In the genomic region with DNA sequence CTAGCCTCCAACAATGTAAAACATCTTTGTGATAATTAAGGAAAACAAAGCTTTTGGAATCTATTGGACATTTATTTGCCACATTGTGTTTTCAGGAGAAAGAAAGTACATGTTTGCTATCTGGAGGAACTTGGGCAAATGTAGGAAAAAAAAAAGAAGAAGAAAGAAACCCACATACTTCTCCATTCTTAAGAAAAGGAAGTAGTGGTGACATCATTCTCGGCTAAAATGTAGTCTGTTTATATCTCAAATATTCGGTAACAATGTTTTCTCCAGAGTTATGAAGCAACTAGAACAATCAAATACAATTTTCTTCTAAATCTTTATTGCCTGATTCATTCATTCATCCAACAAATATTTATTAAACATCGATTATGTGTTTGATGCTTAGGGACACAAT, we compare ENCODE assay signal across 11 cellular contexts. TPM values are rescaled to one million over a fixed set of nuclear protein-coding genes. Genes with fewer than 3 reads are reported as not detected.
DNase-seq lines count a peak whose midpoint lies in the region; ATAC-seq and TF ChIP-seq lines count a peak whose summit lies in the region.
"Had no signal": no experiment of that assay in that cellular context is flagged by ENCODE, and none has a peak within 500 bp of the region (broad histone marks: within the 10 kb centered on the region; RNA-seq: fewer than 3 reads in every experiment).

No MANE protein-coding gene starts in this region.

- no peaks in the 10 kb centered on the region for H3K27me3 ChIP-seq in left lung

- H3K4me1 Mint-ChIP-seq in stimulated activated naive CD8-positive, alpha-beta T cell treated with anti-CD3 and anti-CD28 coated beads, Interleukin-15, Interleukin-2, amounts not matched to agents 100 ng/mL and 50 ng/mL, for 24 hours (ENCODE audit: low read depth), result peaks cover 61% of the 10 kb centered on the region
- H3K4me1 Mint-ChIP-seq in T-helper 17 cell, result peaks cover 34% of the 10 kb centered on the region

- no peaks in the 10 kb centered on the region for H3K9me3 ChIP-seq in T-helper 17 cell (ENCODE audit: control insufficient read depth, low read length, poor library complexity, severe bottlenecking)
- no peaks in the 10 kb centered on the region for H3K9me3 ChIP-seq in left lung

- H3K4me3 ChIP-seq in left lung, result no peak overlapping the region

- peak overlapping the region; percentile 96 for H3K4me3 Mint-ChIP-seq in stimulated activated naive CD8-positive, alpha-beta T cell treated with anti-CD3 and anti-CD28 coated beads, Interleukin-15, Interleukin-2, amounts not matched to agents 100 ng/mL and 50 ng/mL, for 24 hours
- H3K4me3 Mint-ChIP-seq in T-helper 17 cell, result peak overlapping the region; percentile 45

- ATAC-seq in stimulated activated naive CD8-positive, alpha-beta T cell treated with anti-CD3 and anti-CD28 coated beads, Interleukin-15, Interleukin-2, amounts not matched to agents 100 U/mL and 50 U/mL, for 24 hours, result no peak
- ATAC-seq in T-helper 17 cell, result no peak
- ATAC-seq in left lung, result no peak
- ATAC-seq in GM19035 (IDR thresholded peaks at IDR 0.05; ENCODE audit: unreplicated experiment), result no peak
- ATAC-seq: esophagus mucosa had no signal

- DNase-seq in stimulated activated naive CD8-positive, alpha-beta T cell treated with anti-CD3 and anti-CD28 coated beads, Interleukin-15, Interleukin-2, amounts not matched to agents 100 U/mL and 50 U/mL, for 24 hours, result no peak
- DNase-seq in T-helper 17 cell, result no peak
- DNase-seq in left lung, result no peak
- no peak for DNase-seq in midbrain (lab: John Stamatoyannopoulos, UW)
- no peak for DNase-seq in HPDE6-E6E7 (ENCODE audit: extremely low spot score)
- DNase-seq in kidney tubule cell (ENCODE audit: low spot score), result no peak
- DNase-seq: kidney glomerular epithelial cell had no signal

- peaks cover 5% of the 10 kb centered on the region for H3K9me3 Mint-ChIP-seq in stimulated activated naive CD8-positive, alpha-beta T cell treated with anti-CD3 and anti-CD28 coated beads, Interleukin-15, Interleukin-2, amounts not matched to agents 100 ng/mL and 50 ng/mL, for 24 hours

- no peaks in the 10 kb centered on the region for H3K27me3 Mint-ChIP-seq in stimulated activated naive CD8-positive, alpha-beta T cell treated with anti-CD3 and anti-CD28 coated beads, Interleukin-15, Interleukin-2, amounts not matched to agents 100 ng/mL and 50 ng/mL, for 24 hours
- H3K27me3 Mint-ChIP-seq in T-helper 17 cell, result no peaks in the 10 kb centered on the region

- peak overlapping the region; percentile 99 to 100 for H3K27ac ChIP-seq in left lung
- H3K27ac ChIP-seq: C4-2B had no signal

- H3K36me3 ChIP-seq in left lung, result no peaks in the 10 kb centered on the region

- H3K27ac Mint-ChIP-seq in stimulated activated naive CD8-positive, alpha-beta T cell treated with anti-CD3 and anti-CD28 coated beads, Interleukin-15, Interleukin-2, amounts not matched to agents 100 ng/mL and 50 ng/mL, for 24 hours, result peak overlapping the region; percentile 84
- H3K27ac Mint-ChIP-seq in T-helper 17 cell, result peak overlapping the region; percentile 99

- intact Hi-C loops in left lung (cut with DNase I), result no loop called here

- peaks cover 11 to 54% of the 10 kb centered on the region in 2 donors for H3K4me1 ChIP-seq in left lung

- peaks cover 11% of the 10 kb centered on the region for H3K36me3 Mint-ChIP-seq in stimulated activated naive CD8-positive, alpha-beta T cell treated with anti-CD3 and anti-CD28 coated beads, Interleukin-15, Interleukin-2, amounts not matched to agents 100 ng/mL and 50 ng/mL, for 24 hours (ENCODE audit: low read depth)
- H3K36me3 Mint-ChIP-seq in T-helper 17 cell (ENCODE audit: low read depth), result no peaks in the 10 kb centered on the region

- no peak for TF ChIP-seq CTCF in left lung (IDR thresholded peaks at IDR 0.05)

RNA-seq across cellular contexts. Expression of a gene that starts 2.3 kb away (rescaled TPM):
- 10 to 100 TPM; 58.4 to 74.5 TPM for total RNA-seq in T-helper 17 cell
- 100 to 1,000 TPM; 240 to 269 TPM for total RNA-seq in left lung
